10 cellular contexts compared by ENCODE assay signal in the genomic region with DNA sequence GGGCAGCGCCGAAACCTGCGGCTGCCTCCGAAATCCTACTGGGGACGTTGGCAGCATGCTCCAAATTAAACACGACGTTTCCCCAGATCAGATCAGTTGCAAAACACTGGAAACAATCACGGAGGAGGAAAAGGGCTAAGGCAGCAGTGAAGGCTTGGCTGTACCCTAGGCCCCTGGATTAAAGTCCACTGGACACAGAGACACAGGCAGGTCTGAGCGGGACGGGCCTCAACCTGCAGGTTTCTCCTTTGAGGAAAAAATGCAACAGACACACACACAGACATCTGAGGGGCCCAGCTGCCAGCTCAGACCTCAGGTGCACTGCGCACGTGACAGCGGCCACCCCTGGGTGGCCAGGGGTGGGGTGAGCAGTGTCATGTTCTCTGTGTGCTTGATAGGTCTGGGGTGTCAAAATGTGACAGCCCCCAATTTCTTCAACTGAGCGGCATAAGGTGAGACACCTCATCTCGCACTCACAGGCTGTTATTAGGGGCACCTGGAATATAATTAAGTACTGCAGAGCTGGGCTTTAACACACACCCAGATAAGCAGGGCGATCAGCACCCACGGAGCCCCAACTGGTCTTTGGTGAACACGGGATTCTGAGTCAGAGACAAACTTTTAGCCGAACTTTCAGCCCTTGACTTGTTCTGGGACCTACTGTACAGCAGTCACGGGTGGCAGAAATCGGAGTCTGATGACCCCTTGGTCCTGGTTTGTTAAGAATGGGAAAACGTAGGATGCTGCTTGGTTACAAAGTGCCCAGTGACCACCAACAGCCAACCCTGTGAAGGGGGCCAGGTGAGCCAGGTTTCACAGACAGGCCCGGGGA. TPM values are rescaled to one million over a fixed set of nuclear protein-coding genes. Genes with fewer than 3 reads are reported as not detected.
DNase-seq lines count a peak whose midpoint lies in the region; ATAC-seq, FAIRE-seq and TF ChIP-seq lines count a peak whose summit lies in the region.
"Had no signal": no experiment of that assay in that cellular context is flagged by ENCODE, and none has a peak within 500 bp of the region (broad histone marks: within the 10 kb centered on the region; RNA-seq: fewer than 3 reads in every experiment).

No MANE protein-coding gene starts in this region.

- no peak for TF ChIP-seq RAD21 in H1 (IDR thresholded peaks at IDR 0.05 in 1 of 2, conservative IDR thresholded peaks at IDR 0.05 in 1 of 2; ENCODE audit: low read depth in 2 of 2, low read length in 2 of 2)

- peak overlapping the region in 2 of 6 donors; percentile 13 to 69 for H3K27ac Mint-ChIP-seq in immature natural killer cell

- H3K79me2 ChIP-seq in H1 (ENCODE audit: control insufficient read depth in 1 of 2, insufficient read depth in 2 of 2, low read length in 2 of 2) = peaks cover 0 to 84% of the 10 kb centered on the region in 2 experiments; a peak in 2 of 4 replicates

- H3K36me3 ChIP-seq in cardiac muscle cell (peaks cover 2% of the 10 kb centered on the region), H1 (ENCODE audit: control insufficient read depth in 2 of 4, insufficient read depth in 4 of 4, low read length in 3 of 4) (no peaks in the 10 kb centered on the region), mucosa of stomach (ENCODE audit: control insufficient read depth, insufficient read depth, low read length) (peaks cover 7% of the 10 kb centered on the region), urinary bladder (ENCODE audit: insufficient read depth) (peaks cover 4% of the 10 kb centered on the region)

- no peak for FAIRE-seq in H1 (lab: Jason Lieb, UNC)

- no peak overlapping the region for H4K8ac ChIP-seq in H1 (ENCODE audit: extremely low read depth, insufficient read depth, low read length)

- H2AFZ ChIP-seq in H1 (ENCODE audit: low read length) = no peak overlapping the region

- no peak overlapping the region for H3K14ac ChIP-seq in H1 (ENCODE audit: insufficient read length)

- no peak overlapping the region for H2AK5ac ChIP-seq in H1 (ENCODE audit: low read depth, low read length)

- no peak for ATAC-seq in left ventricle myocardium superior
- ATAC-seq: stimulated activated naive CD8-positive, alpha-beta T cell treated with anti-CD3 and anti-CD28 coated beads, Interleukin-15, amount 100 ng/mL, for 72 hours had no signal

- no peak overlapping the region; a peak in 2 of 7 replicates for H3K9ac ChIP-seq in H1 (replicated peaks in 1 of 4; ENCODE audit: extremely low read depth in 1 of 4, low read depth in 3 of 4, low read length in 3 of 4)
- H3K9ac ChIP-seq in mucosa of stomach (ENCODE audit: low read length) = peak overlapping the region; percentile 53

- H3K9me3 ChIP-seq in cardiac muscle cell (ENCODE audit: low read depth) (no peaks in the 10 kb centered on the region), H1 (ENCODE audit: insufficient read depth in 2 of 2, low read depth in 1 of 2, low read length in 1 of 2) (no peaks in the 10 kb centered on the region), mucosa of stomach (ENCODE audit: control insufficient read depth, low read length) (no peaks in the 10 kb centered on the region)

- H3K4ac ChIP-seq in H1 (replicated peaks; ENCODE audit: insufficient read length, low read depth, low read length) = peak overlapping the region; percentile 50

- H3K27ac ChIP-seq in cardiac muscle cell (peak overlapping the region; percentile 96), H1 (ENCODE audit: low read depth, low read length) (no peak overlapping the region), urinary bladder (ENCODE audit: low read depth) (peak overlapping the region; percentile 61)

- CTCF ChIA-PET in H1 (lab: Charles Lee; ENCODE audit: partially characterized antibody) = interaction anchor here (0.7 to 7.2 kb wide), 13 partner anchors 9 to 124 kb away, joined by 3 to 72 read pairs (median 6); a partner anchor contains a TSS

- peaks cover 38% of the 10 kb centered on the region for H3K79me1 ChIP-seq in H1 (ENCODE audit: low read depth, low read length)

- H4K91ac ChIP-seq in H1 (replicated peaks; ENCODE audit: insufficient read length, low read length) = no peak overlapping the region

- H3K27me3 ChIP-seq in cardiac muscle cell (no peaks in the 10 kb centered on the region), H1 (replicated peaks in 1 of 4; ENCODE audit: control insufficient read depth in 3 of 4, extremely low read depth in 1 of 4, insufficient read depth in 3 of 4, low read length in 3 of 4) (no peaks in the 10 kb centered on the region), mucosa of stomach (ENCODE audit: control insufficient read depth, insufficient read depth, low read length) (no peaks in the 10 kb centered on the region)

- no peak for TF ChIP-seq CTCF in cardiac muscle cell (IDR thresholded peaks at IDR 0.05; ENCODE audit: low read depth, low read length)
- TF ChIP-seq CTCF in H1 (IDR thresholded peaks at IDR 0.05; ENCODE audit: control extremely low read depth in 1 of 3, insufficient read depth in 1 of 3, low read depth in 1 of 3, low read length in 3 of 3) = no peak

- peaks cover 25 to 46% of the 10 kb centered on the region in 2 experiments for H4K20me1 ChIP-seq in H1 (replicated peaks in 1 of 2; ENCODE audit: control insufficient read depth in 1 of 2, insufficient read depth in 2 of 2, low read length in 2 of 2)

- no peak overlapping the region for H2BK120ac ChIP-seq in H1 (replicated peaks; ENCODE audit: low read depth, low read length)

- no peaks in the 10 kb centered on the region; the same call in 1 of the 2 replicates for H3K23me2 ChIP-seq in H1 (ENCODE audit: low read depth, low read length)

- POLR2A ChIA-PET in H1 (lab: Charles Lee; ENCODE audit: partially characterized antibody) = interaction anchor here (0.7 to 5.2 kb wide), 14 partner anchors 9 to 65 kb away, joined by 3 to 57 read pairs (median 4); a partner anchor contains a TSS

- H3K4me2 ChIP-seq in H1 (ENCODE audit: insufficient read depth in 1 of 2, low read depth in 2 of 2, low read length in 2 of 2) = peak overlapping the region; percentile 61 to 89

- intact Hi-C loops in left ventricle myocardium superior (cut with micrococcal nuclease) = no loop called here

- H2BK15ac ChIP-seq in H1 (ENCODE audit: low read length) = no peak overlapping the region

- no peak for TF ChIP-seq EP300 in H1 (IDR thresholded peaks at IDR 0.05; ENCODE audit: borderline replicate concordance in 1 of 2, low read depth in 2 of 2, low read length in 2 of 2)

- no peak for TF ChIP-seq POLR2A in H1 (IDR thresholded peaks at IDR 0.05; ENCODE audit: control extremely low read depth in 1 of 2, low read depth in 2 of 2, low read length in 2 of 2)

- H3K4me3 Mint-ChIP-seq in immature natural killer cell = no peak overlapping the region

- no peaks in the 10 kb centered on the region for H3K9me3 Mint-ChIP-seq in immature natural killer cell
- H3K9me3 Mint-ChIP-seq: stimulated activated naive CD8-positive, alpha-beta T cell treated with anti-CD3 and anti-CD28 coated beads, Interleukin-15, amount 100 ng/mL, for 72 hours had no signal

- peaks cover 55% of the 10 kb centered on the region for H3K4me1 ChIP-seq in cardiac muscle cell (ENCODE audit: low read depth)
- peaks cover 10 to 39% (median 26%) of the 10 kb centered on the region in 4 experiments for H3K4me1 ChIP-seq in H1 (replicated peaks in 1 of 4; ENCODE audit: control insufficient read depth in 3 of 4, insufficient read depth in 4 of 4, low read length in 3 of 4)
- H3K4me1 ChIP-seq in mucosa of stomach (ENCODE audit: control insufficient read depth, insufficient read depth, low read length) = peaks cover 40% of the 10 kb centered on the region
- peaks cover 8% of the 10 kb centered on the region for H3K4me1 ChIP-seq in urinary bladder (ENCODE audit: insufficient read depth)

- no peaks in the 10 kb centered on the region for H3K27me3 Mint-ChIP-seq in immature natural killer cell (ENCODE audit: low read depth in 3 of 3)
- H3K27me3 Mint-ChIP-seq: stimulated activated naive CD8-positive, alpha-beta T cell treated with anti-CD3 and anti-CD28 coated beads, Interleukin-15, amount 100 ng/mL, for 72 hours had no signal

- H3K18ac ChIP-seq in H1 (ENCODE audit: extremely low read depth, low read length) = peak overlapping the region; percentile 60; the same call in 1 of the 2 replicates

- peak overlapping the region; percentile 43; the same call in 1 of the 2 replicates for H2BK12ac ChIP-seq in H1 (ENCODE audit: low read depth, low read length)

- H2BK20ac ChIP-seq in H1 (ENCODE audit: low read length) = no peak overlapping the region

- no peaks in the 10 kb centered on the region for H3K36me3 Mint-ChIP-seq in immature natural killer cell

- no peak overlapping the region for H3K23ac ChIP-seq in H1 (ENCODE audit: insufficient read length)

- H3K56ac ChIP-seq in H1 (replicated peaks; ENCODE audit: insufficient read length, low read depth, low read length) = no peak overlapping the region

- DNase-seq in cardiac muscle cell (ENCODE audit: low read depth in 1 of 2, low spot score in 1 of 2) (peak in 1 of 2 donors; percentile 25), left ventricle myocardium superior (no peak), H1 (ENCODE audit: low read depth in 1 of 2, low spot score in 2 of 2) (no peak), immature natural killer cell (no peak), NOMO-1 treated with dmso at 0.1 percent for 144 hours (lab: John Stamatoyannopoulos, UW; ENCODE audit: unreplicated experiment) (no peak), SK-N-DZ (ENCODE audit: low spot score) (no peak)
- DNase-seq: NCI-H1436; stimulated activated naive CD8-positive, alpha-beta T cell treated with anti-CD3 and anti-CD28 coated beads, Interleukin-15, amount 100 ng/mL, for 72 hours had no signal

- WGBS in H1 (ENCODE audit: extremely low coverage in 1 of 2, insufficient coverage in 1 of 2, insufficient read length in 1 of 2, insufficient replicate concordance in 2 of 2, low coverage in 1 of 2, low lambda C conversion rate in 2 of 2, missing lambda C conversion rate in 1 of 2), 2 experiments = 63% methylated on average over 23 of the region's 23 CpGs; no CpG with 5 or more reads in 1 of the 2 experiments
- WGBS in urinary bladder = 40% methylated on average over 23 of the region's 23 CpGs

- H3K4me3 ChIP-seq in cardiac muscle cell (peak overlapping the region; percentile 15), H1 (ENCODE audit: extremely low read depth in 1 of 4, insufficient read depth in 2 of 4, low read depth in 3 of 4, low read length in 4 of 4) (peak overlapping the region in 3 of 4 experiments; percentile 15 to 48 (median 19); a peak in 4 of 8 replicates), mucosa of stomach (ENCODE audit: low read length) (no peak overlapping the region), urinary bladder (ENCODE audit: low read depth, low read length) (no peak overlapping the region)

- no peak overlapping the region for H4K5ac ChIP-seq in H1 (ENCODE audit: insufficient read length, low read depth, low read length)

- no peak overlapping the region for H2BK5ac ChIP-seq in H1 (ENCODE audit: low read depth, low read length)

- H3K4me1 Mint-ChIP-seq in immature natural killer cell = peaks cover 37 to 63% of the 10 kb centered on the region in 2 donors

RNA-seq across cellular contexts. Expression of a gene that starts 9.3 kb away (rescaled TPM):
- 87.2 and 97.9 TPM in 2 replicates for total RNA-seq in cardiac muscle cell
- polyA plus RNA-seq in cardiac muscle cell = 92.6 and 92.8 TPM in 2 replicates
- total RNA-seq in left ventricle myocardium superior = 19.1 TPM
- 102 TPM in 2 replicates for total RNA-seq in H1 (2021; fragmentation: NEBNext Ultra II Directional; extraction: Animal tissue kit (Norgen Biotek cat#: 25700))
- 81.5 and 120 TPM in 2 replicates for polyA plus RNA-seq in H1 (2011; rRNA removed)
- 72.0 TPM for polyA plus RNA-seq in H1 (2011; cell fraction: cytosol; rRNA removed)
- polyA plus RNA-seq in H1 (2011; cell fraction: nucleus; rRNA removed) = 90.4 TPM
- 57.4 to 81.4 TPM (median 79.5 TPM) in 4 replicates for polyA plus RNA-seq in H1 (2012, experiment 1 of 2)
- 84.4 TPM for polyA plus RNA-seq in H1 (2012, experiment 2 of 2)
- polyA plus RNA-seq in H1 (2013, experiment 1 of 2) = 86.5 TPM
- 87.7 TPM for polyA plus RNA-seq in H1 (2013, experiment 2 of 2)
- 18.0 and 18.8 TPM in 2 replicates for polyA minus RNA-seq in H1 (2011; rRNA and poly(A)+ RNA removed)
- polyA minus RNA-seq in H1 (2011; cell fraction: cytosol; rRNA and poly(A)+ RNA removed) = 40.1 TPM
- 27.2 TPM for polyA minus RNA-seq in H1 (2011; cell fraction: nucleus; rRNA and poly(A)+ RNA removed)
- total RNA-seq in urinary bladder = 18.6 TPM
- polyA plus RNA-seq in urinary bladder = 88.3 TPM
- 10 to 100 TPM; 13.8 to 24.6 (median 18.4) TPM for polyA plus RNA-seq in immature natural killer cell
- 47.0 and 62.2 TPM in 2 replicates for polyA plus RNA-seq in SK-N-DZ (2014; cell fraction: cytosol; rRNA removed)
- polyA plus RNA-seq in SK-N-DZ (2014; cell fraction: nucleus; rRNA removed) = 41.5 and 42.2 TPM in 2 replicates

RNA-seq across cellular contexts. Expression of a gene that starts 11.4 kb away (rescaled TPM):
- total RNA-seq in cardiac muscle cell (15.3 and 20.0 TPM in 2 replicates), left ventricle myocardium superior (7.2 TPM), urinary bladder (9.0 TPM)
- polyA plus RNA-seq in cardiac muscle cell (19.7 and 38.9 TPM in 2 replicates), H1 (2011; rRNA removed) (122 and 190 TPM in 2 replicates), urinary bladder (7.0 TPM), immature natural killer cell (1 to 10 TPM; 1.5 to 8.5 (median 2.9) TPM)
- total RNA-seq in H1 (2021; fragmentation: NEBNext Ultra II Directional; extraction: Animal tissue kit (Norgen Biotek cat#: 25700)) = 146 and 147 TPM in 2 replicates
- 126 TPM for polyA plus RNA-seq in H1 (2011; cell fraction: cytosol; rRNA removed)
- 306 TPM for polyA plus RNA-seq in H1 (2011; cell fraction: nucleus; rRNA removed)
- 88.0 to 134 TPM (median 124 TPM) in 4 replicates for polyA plus RNA-seq in H1 (2012, experiment 1 of 2)
- polyA plus RNA-seq in H1 (2012, experiment 2 of 2) = 49.9 TPM
- 98.3 TPM for polyA plus RNA-seq in H1 (2013, experiment 1 of 2)
- 96.0 TPM for polyA plus RNA-seq in H1 (2013, experiment 2 of 2)
- 58.2 and 63.1 TPM in 2 replicates for polyA minus RNA-seq in H1 (2011; rRNA and poly(A)+ RNA removed)
- 94.8 TPM for polyA minus RNA-seq in H1 (2011; cell fraction: cytosol; rRNA and poly(A)+ RNA removed)
- 110 TPM for polyA minus RNA-seq in H1 (2011; cell fraction: nucleus; rRNA and poly(A)+ RNA removed)
- polyA plus RNA-seq in SK-N-DZ (2014; cell fraction: cytosol; rRNA removed) = 44.2 and 55.5 TPM in 2 replicates
- polyA plus RNA-seq in SK-N-DZ (2014; cell fraction: nucleus; rRNA removed) = 54.0 and 71.2 TPM in 2 replicates

RNA-seq across cellular contexts. Expression of a gene that starts 47.7 kb away (rescaled TPM):
- total RNA-seq in cardiac muscle cell (14.4 and 19.8 TPM in 2 replicates), left ventricle myocardium superior (19.2 TPM), urinary bladder (7.2 TPM)
- polyA plus RNA-seq in cardiac muscle cell (19.2 and 24.3 TPM in 2 replicates), H1 (2011; rRNA removed) (22.9 and 31.6 TPM in 2 replicates), urinary bladder (24.5 TPM), immature natural killer cell (10 to 100 TPM in 2 of 3 donors, 1 to 10 TPM in 1; 9.0 to 13.4 (median 11.3) TPM)
- 24.2 and 27.7 TPM in 2 replicates for total RNA-seq in H1 (2021; fragmentation: NEBNext Ultra II Directional; extraction: Animal tissue kit (Norgen Biotek cat#: 25700))
- 25.7 TPM for polyA plus RNA-seq in H1 (2011; cell fraction: cytosol; rRNA removed)
- 32.1 TPM for polyA plus RNA-seq in H1 (2011; cell fraction: nucleus; rRNA removed)
- 15.1 to 38.3 TPM (median 35.6 TPM) in 4 replicates for polyA plus RNA-seq in H1 (2012, experiment 1 of 2)
- 21.6 TPM for polyA plus RNA-seq in H1 (2012, experiment 2 of 2)
- polyA plus RNA-seq in H1 (2013, experiment 1 of 2) = 15.0 TPM
- 12.4 TPM for polyA plus RNA-seq in H1 (2013, experiment 2 of 2)
- polyA minus RNA-seq in H1 (2011; rRNA and poly(A)+ RNA removed) = 10.8 and 12.6 TPM in 2 replicates
- polyA minus RNA-seq in H1 (2011; cell fraction: cytosol; rRNA and poly(A)+ RNA removed) = 13.0 TPM
- polyA minus RNA-seq in H1 (2011; cell fraction: nucleus; rRNA and poly(A)+ RNA removed) = 15.3 TPM
- polyA plus RNA-seq in SK-N-DZ (2014; cell fraction: cytosol; rRNA removed) = 8.7 and 15.5 TPM in 2 replicates
- polyA plus RNA-seq in SK-N-DZ (2014; cell fraction: nucleus; rRNA removed) = 14.1 and 19.4 TPM in 2 replicates

RNA-seq across cellular contexts. Expression of a gene that starts 52.5 kb away (rescaled TPM):
- total RNA-seq in cardiac muscle cell (12.3 and 18.0 TPM in 2 replicates), left ventricle myocardium superior (4.2 TPM), urinary bladder (14.4 TPM)
- polyA plus RNA-seq in cardiac muscle cell (18.7 and 20.3 TPM in 2 replicates), H1 (2011; rRNA removed) (33.6 and 37.3 TPM in 2 replicates), urinary bladder (12.4 TPM), immature natural killer cell (1 to 10 TPM in 1 of 3 donors, under 1 TPM in 1, not detected in 1; 0.89 to 4.2 TPM)
- 15.3 and 18.1 TPM in 2 replicates for total RNA-seq in H1 (2021; fragmentation: NEBNext Ultra II Directional; extraction: Animal tissue kit (Norgen Biotek cat#: 25700))
- 39.4 TPM for polyA plus RNA-seq in H1 (2011; cell fraction: cytosol; rRNA removed)
- 33.5 TPM for polyA plus RNA-seq in H1 (2011; cell fraction: nucleus; rRNA removed)
- 21.5 to 32.2 TPM (median 25.1 TPM) in 4 replicates for polyA plus RNA-seq in H1 (2012, experiment 1 of 2)
- polyA plus RNA-seq in H1 (2012, experiment 2 of 2) = 30.2 TPM
- polyA plus RNA-seq in H1 (2013, experiment 1 of 2) = 18.5 TPM
- polyA plus RNA-seq in H1 (2013, experiment 2 of 2) = 19.0 TPM
- polyA minus RNA-seq in H1 (2011; rRNA and poly(A)+ RNA removed) = 11.4 and 11.9 TPM in 2 replicates
- polyA minus RNA-seq in H1 (2011; cell fraction: cytosol; rRNA and poly(A)+ RNA removed) = 12.0 TPM
- polyA minus RNA-seq in H1 (2011; cell fraction: nucleus; rRNA and poly(A)+ RNA removed) = 8.0 TPM
- 3.9 and 6.6 TPM in 2 replicates for polyA plus RNA-seq in SK-N-DZ (2014; cell fraction: cytosol; rRNA removed)
- polyA plus RNA-seq in SK-N-DZ (2014; cell fraction: nucleus; rRNA removed) = 3.0 and 7.3 TPM in 2 replicates

Comparison
In these comparisons a context has a peak if more than half of its experiments do, and no peak if none do; other contexts are left out.
1. H3K4me3 ChIP-seq: peak in cardiac muscle cell (single experiment) and H1 (3 of 4); none in mucosa of stomach (single experiment) and urinary bladder (single experiment).